In the genomic region with DNA sequence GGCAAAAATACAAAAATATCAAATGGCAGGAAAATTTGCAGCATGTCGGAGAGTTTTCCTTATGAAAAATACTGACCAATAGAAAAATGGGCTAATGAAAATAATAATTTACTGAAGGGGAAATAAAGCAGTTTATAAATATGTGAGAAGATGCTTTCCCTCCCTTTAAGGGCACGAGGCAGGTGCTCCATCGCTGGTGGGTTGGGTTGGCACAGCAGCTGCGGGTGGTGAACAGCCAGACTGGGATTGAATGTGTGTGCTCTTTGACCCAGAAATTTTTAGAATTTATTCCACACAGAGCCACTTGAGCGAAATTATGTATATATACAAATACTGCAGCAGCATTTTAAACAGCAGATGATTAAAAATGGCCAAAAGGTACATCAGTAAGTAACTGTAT, we compare ENCODE assay signal across 16 cellular contexts.
A peak's percentile ranks its signal among the peaks of the same experiment; 100 is the strongest.
DNase-seq lines count a peak whose midpoint lies in the region; ATAC-seq and TF ChIP-seq lines count a peak whose summit lies in the region.
"Had no signal": no experiment of that assay in that cellular context is flagged by ENCODE, and none has a peak within 500 bp of the region (broad histone marks: within the 10 kb centered on the region; RNA-seq: fewer than 3 reads in every experiment).

No MANE protein-coding gene starts in this region.

- no peak overlapping the region for H3K4me3 Mint-ChIP-seq in activated naive CD8-positive, alpha-beta T cell treated with anti-CD3 and anti-CD28 coated beads for 36 hours
- no peak overlapping the region for H3K4me3 Mint-ChIP-seq in activated naive CD8-positive, alpha-beta T cell treated with anti-CD3 and anti-CD28 coated beads, Interleukin-2, amount 50 U/mL, for 24 hours
- H3K4me3 Mint-ChIP-seq in chondrocyte (ENCODE audit: unreplicated experiment): no peak overlapping the region
- H3K4me3 Mint-ChIP-seq: CD14-positive monocyte; CD4-positive, alpha-beta memory T cell had no signal

- peaks cover 24% of the 10 kb centered on the region for H3K9me3 ChIP-seq in lower lobe of right lung
- H3K9me3 ChIP-seq in OCI-LY7 (ENCODE audit: low read length): peaks cover 24% of the 10 kb centered on the region
- peaks cover 20% of the 10 kb centered on the region for H3K9me3 ChIP-seq in suprapubic skin

- no peaks in the 10 kb centered on the region for H3K79me2 ChIP-seq in OCI-LY7 (ENCODE audit: insufficient read depth, low read depth, low read length)

- no peak for DNase-seq in activated naive CD8-positive, alpha-beta T cell treated with anti-CD3 and anti-CD28 coated beads for 36 hours
- DNase-seq in activated naive CD8-positive, alpha-beta T cell treated with anti-CD3 and anti-CD28 coated beads, Interleukin-2, amount 50 U/mL, for 24 hours: no peak
- DNase-seq in chondrocyte (ENCODE audit: low spot score) (peak; percentile 13), lower lobe of right lung (peak; percentile 5), OCI-LY7 (ENCODE audit: low spot score) (no peak), suprapubic skin (ENCODE audit: low spot score in 2 of 2) (no peak)
- DNase-seq: 8988T; CD4-positive, alpha-beta memory T cell; DMS153; DMS79; GDM1; GM23248 had no signal

- H3K4me1 ChIP-seq in lower lobe of right lung (no peaks in the 10 kb centered on the region), OCI-LY7 (ENCODE audit: insufficient read depth, low read length, poor library complexity, severe bottlenecking) (no peaks in the 10 kb centered on the region), suprapubic skin (no peaks in the 10 kb centered on the region)
- H3K4me1 ChIP-seq: BLaER1, HAP-1 had no signal

- no peak for TF ChIP-seq EP300 in suprapubic skin (IDR thresholded peaks at IDR 0.05)

- TF ChIP-seq CTCF in chondrocyte (IDR thresholded peaks at IDR 0.05) (no peak), lower lobe of right lung (IDR thresholded peaks at IDR 0.05) (no peak), OCI-LY7 (conservative IDR thresholded peaks at IDR 0.05; ENCODE audit: low read length) (no peak), suprapubic skin (IDR thresholded peaks at IDR 0.05) (no peak)

- H3K27me3 ChIP-seq in lower lobe of right lung (ENCODE audit: low read depth) (no peaks in the 10 kb centered on the region), suprapubic skin (no peaks in the 10 kb centered on the region)
- H3K27me3 ChIP-seq: BLaER1 had no signal

- TF ChIP-seq POLR2A in suprapubic skin (IDR thresholded peaks at IDR 0.05): no peak

- no peak overlapping the region for H3K27ac ChIP-seq in lower lobe of right lung
- no peak overlapping the region for H3K27ac ChIP-seq in OCI-LY7 (ENCODE audit: low read depth, low read length, poor library complexity, severe bottlenecking)
- no peak overlapping the region for H3K27ac ChIP-seq in suprapubic skin
- H3K27ac ChIP-seq: BLaER1, GM23248 had no signal

- CTCF ChIA-PET in OCI-LY7 (lab: Charles Lee; ENCODE audit: unreplicated experiment): no interaction called here

- H3K27ac Mint-ChIP-seq in activated naive CD8-positive, alpha-beta T cell treated with anti-CD3 and anti-CD28 coated beads for 36 hours: peak overlapping the region; percentile 4
- no peak overlapping the region for H3K27ac Mint-ChIP-seq in activated naive CD8-positive, alpha-beta T cell treated with anti-CD3 and anti-CD28 coated beads, Interleukin-2, amount 50 U/mL, for 24 hours
- no peak overlapping the region for H3K27ac Mint-ChIP-seq in chondrocyte (ENCODE audit: unreplicated experiment)

- no peak overlapping the region for H3K4me2 ChIP-seq in OCI-LY7 (ENCODE audit: low read length)
- H3K4me2 ChIP-seq: BLaER1 had no signal

- 95% methylated on average over 5 of the region's 5 CpGs for WGBS in suprapubic skin

- no peak for ATAC-seq in activated naive CD8-positive, alpha-beta T cell treated with anti-CD3 and anti-CD28 coated beads, Interleukin-2, amount 50 U/mL, for 24 hours
- ATAC-seq in lower lobe of right lung (no peak), HG02840 (IDR thresholded peaks at IDR 0.05; ENCODE audit: low FRiP score, unreplicated experiment) (no peak)

- H3K36me3 ChIP-seq in lower lobe of right lung (peaks cover 6% of the 10 kb centered on the region), OCI-LY7 (ENCODE audit: insufficient read depth, low read length) (peaks cover 53% of the 10 kb centered on the region), suprapubic skin (peaks cover 27% of the 10 kb centered on the region)

- no peaks in the 10 kb centered on the region for H3K27me3 Mint-ChIP-seq in activated naive CD8-positive, alpha-beta T cell treated with anti-CD3 and anti-CD28 coated beads for 36 hours
- H3K27me3 Mint-ChIP-seq in activated naive CD8-positive, alpha-beta T cell treated with anti-CD3 and anti-CD28 coated beads, Interleukin-2, amount 50 U/mL, for 24 hours: no peaks in the 10 kb centered on the region
- no peaks in the 10 kb centered on the region for H3K27me3 Mint-ChIP-seq in chondrocyte (ENCODE audit: low read depth)
- H3K27me3 Mint-ChIP-seq: CD4-positive, alpha-beta memory T cell had no signal

- intact Hi-C loops in lower lobe of right lung (cut with DNase I) (no loop called here), OCI-LY7 (cut with micrococcal nuclease; ENCODE audit: unreplicated experiment) (no loop called here)

- H3K9me3 Mint-ChIP-seq in activated naive CD8-positive, alpha-beta T cell treated with anti-CD3 and anti-CD28 coated beads for 36 hours: peaks cover 34% of the 10 kb centered on the region
- peaks cover 29% of the 10 kb centered on the region for H3K9me3 Mint-ChIP-seq in activated naive CD8-positive, alpha-beta T cell treated with anti-CD3 and anti-CD28 coated beads, Interleukin-2, amount 50 U/mL, for 24 hours
- peaks cover 74% of the 10 kb centered on the region for H3K9me3 Mint-ChIP-seq in chondrocyte (ENCODE audit: low read depth)

- H4K20me1 ChIP-seq in OCI-LY7 (ENCODE audit: insufficient read depth, low read length): no peaks in the 10 kb centered on the region
- H4K20me1 ChIP-seq: BLaER1 had no signal

- POLR2A ChIA-PET in OCI-LY7 (lab: Charles Lee): no interaction called here

- H3K4me1 Mint-ChIP-seq in activated naive CD8-positive, alpha-beta T cell treated with anti-CD3 and anti-CD28 coated beads for 36 hours: no peaks in the 10 kb centered on the region
- H3K4me1 Mint-ChIP-seq in activated naive CD8-positive, alpha-beta T cell treated with anti-CD3 and anti-CD28 coated beads, Interleukin-2, amount 50 U/mL, for 24 hours: no peaks in the 10 kb centered on the region
- H3K4me1 Mint-ChIP-seq in chondrocyte (ENCODE audit: low read depth): no peaks in the 10 kb centered on the region
- H3K4me1 Mint-ChIP-seq: CD14-positive monocyte had no signal

- no peak overlapping the region for H2AFZ ChIP-seq in OCI-LY7 (ENCODE audit: low read length)
- H2AFZ ChIP-seq: GM23248 had no signal

- no peaks in the 10 kb centered on the region for H3K9me2 ChIP-seq in OCI-LY7 (ENCODE audit: insufficient read depth, low read length)

- H3K4me3 ChIP-seq in lower lobe of right lung: no peak overlapping the region
- H3K4me3 ChIP-seq in OCI-LY7 (ENCODE audit: low read depth, low read length, poor library complexity, severe bottlenecking): no peak overlapping the region
- no peak overlapping the region for H3K4me3 ChIP-seq in suprapubic skin
- H3K4me3 ChIP-seq: BLaER1, GM23248, HAP-1 had no signal

- peaks cover 69% of the 10 kb centered on the region for H3K36me3 Mint-ChIP-seq in activated naive CD8-positive, alpha-beta T cell treated with anti-CD3 and anti-CD28 coated beads for 36 hours
- H3K36me3 Mint-ChIP-seq in activated naive CD8-positive, alpha-beta T cell treated with anti-CD3 and anti-CD28 coated beads, Interleukin-2, amount 50 U/mL, for 24 hours (ENCODE audit: low read depth): peaks cover 63% of the 10 kb centered on the region
- H3K36me3 Mint-ChIP-seq in chondrocyte (ENCODE audit: low read depth): peaks cover 68% of the 10 kb centered on the region

- no TSS peak for BruUV-seq in OCI-LY7 (replicated peaks; lab: Mats Ljungman, UMichigan)

Comparison
In these comparisons a context has a peak if more than half of its experiments do, and no peak if none do; other contexts are left out.
1. DNase-seq: peak in chondrocyte (single experiment) and lower lobe of right lung (single experiment); none in activated naive CD8-positive, alpha-beta T cell treated with anti-CD3 and anti-CD28 coated beads for 36 hours (single experiment), activated naive CD8-positive, alpha-beta T cell treated with anti-CD3 and anti-CD28 coated beads, Interleukin-2, amount 50 U/mL, for 24 hours (single experiment), OCI-LY7 (single experiment) and suprapubic skin (0 of 2).